Comparison of ENCODE assay signal across 15 cellular contexts in the genomic region with DNA sequence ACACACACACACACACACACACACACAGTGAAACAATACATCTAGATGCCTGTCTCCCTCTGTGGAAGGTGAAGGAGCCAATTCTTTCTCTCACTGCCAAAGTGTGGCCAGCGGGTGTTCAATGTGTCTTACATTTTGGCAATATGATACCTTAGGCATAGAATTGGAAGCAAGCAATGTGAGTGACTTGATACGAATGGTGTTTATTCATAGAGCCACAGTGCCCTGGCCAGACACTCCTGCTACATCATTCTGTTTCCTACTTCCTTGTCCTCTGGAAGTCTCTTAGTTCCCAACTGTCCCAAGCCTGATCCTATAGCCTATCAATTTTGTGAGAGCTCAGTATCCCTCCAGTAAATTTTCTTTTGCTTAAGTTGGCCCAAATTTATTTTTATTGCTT.
"Had no signal": no experiment of that assay in that cellular context is flagged by ENCODE, and none has a peak within 500 bp of the region (broad histone marks: within the 10 kb centered on the region; RNA-seq: fewer than 3 reads in every experiment).

No MANE protein-coding gene starts in this region.

- H3K27me3 Mint-ChIP-seq: activated T-helper 17 cell treated with anti-CD3 and anti-CD28 coated beads, Interleukin-2, amount 50 U/mL, for 72 hours; memory B cell; naive thymus-derived CD8-positive, alpha-beta T cell had no signal

- H3K4me3 Mint-ChIP-seq: activated naive CD4-positive, alpha-beta T cell treated with anti-CD3 and anti-CD28 coated beads for 36 hours; activated T-helper 17 cell treated with anti-CD3 and anti-CD28 coated beads, Interleukin-2, amount 50 U/mL, for 72 hours; memory B cell had no signal

- DNase-seq: activated CD4-positive, alpha-beta T cell treated with anti-CD3 and anti-CD28 coated beads, Interleukin-2, amount 50 U/mL, for 4 hours; activated CD4-positive, CD25-positive, alpha-beta regulatory T cell treated with anti-CD3 and anti-CD28 coated beads, Interleukin-2, amount 50 U/mL, for 72 hours; activated naive CD4-positive, alpha-beta T cell treated with anti-CD3 and anti-CD28 coated beads for 36 hours; islet precursor cell; left lung; naive thymus-derived CD8-positive, alpha-beta T cell; stimulated activated CD4-positive, alpha-beta T cell treated with anti-CD3 and anti-CD28 coated beads, Interleukin-4, amount 100 ng/mL, for 4 hours; stimulated activated CD8-positive, alpha-beta memory T cell treated with anti-CD3 and anti-CD28 coated beads, Interleukin-4, amount 100 ng/mL, for 48 hours; stimulated activated naive CD8-positive, alpha-beta T cell treated with anti-CD3 and anti-CD28 coated beads, Interleukin-15, Interleukin-2, amounts not matched to agents 100 U/mL and 50 U/mL, for 24 hours; T-helper 1 cell; T1000; transverse colon had no signal

- H3K9me3 Mint-ChIP-seq: activated naive CD4-positive, alpha-beta T cell treated with anti-CD3 and anti-CD28 coated beads for 36 hours; memory B cell had no signal

- ATAC-seq: activated T-helper 17 cell treated with anti-CD3 and anti-CD28 coated beads, Interleukin-2, amount 50 U/mL, for 72 hours; esophagus mucosa; left lung; naive thymus-derived CD8-positive, alpha-beta T cell; stimulated activated naive CD8-positive, alpha-beta T cell treated with anti-CD3 and anti-CD28 coated beads, Interleukin-15, Interleukin-2, amounts not matched to agents 100 U/mL and 50 U/mL, for 24 hours had no signal

- H3K27ac Mint-ChIP-seq: activated naive CD4-positive, alpha-beta T cell treated with anti-CD3 and anti-CD28 coated beads for 36 hours; activated T-helper 17 cell treated with anti-CD3 and anti-CD28 coated beads, Interleukin-2, amount 50 U/mL, for 72 hours; memory B cell had no signal
